Comparison of ENCODE assay signal across 12 cellular contexts in the genomic region with DNA sequence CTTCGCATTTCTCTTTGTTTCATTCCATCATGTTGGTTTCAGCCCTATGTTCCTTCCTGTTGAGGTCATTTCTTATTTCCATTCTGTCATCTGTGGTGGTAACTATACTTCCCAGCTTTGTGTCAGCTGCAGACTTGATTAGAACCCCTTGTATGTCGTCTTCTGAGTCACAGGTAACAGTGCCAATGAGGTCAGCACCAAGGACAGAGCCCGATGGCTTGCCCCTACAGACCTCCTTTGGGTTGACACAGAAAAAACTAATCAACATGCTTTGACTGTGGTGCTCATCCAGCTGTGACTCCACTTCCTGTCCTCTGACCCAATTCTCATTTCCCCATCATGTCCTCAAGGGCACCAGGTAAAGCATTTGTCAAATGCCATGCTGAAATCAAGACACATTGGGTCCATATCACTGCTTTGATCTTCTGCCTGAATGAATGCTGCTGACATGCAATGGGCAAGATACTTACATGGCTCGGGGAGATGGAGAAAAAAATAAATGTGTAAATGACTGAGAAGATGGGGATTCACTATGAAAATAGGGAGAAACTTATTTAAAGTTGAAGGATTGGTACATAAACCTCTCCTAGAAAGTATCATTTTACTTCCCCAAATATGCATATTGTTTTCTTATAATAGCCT. TPM values are rescaled to one million over a fixed set of nuclear protein-coding genes. Genes with fewer than 3 reads are reported as not detected.
DNase-seq lines count a peak whose midpoint lies in the region; ATAC-seq and TF ChIP-seq lines count a peak whose summit lies in the region.
"Had no signal": no experiment of that assay in that cellular context is flagged by ENCODE, and none has a peak within 500 bp of the region (broad histone marks: within the 10 kb centered on the region; RNA-seq: fewer than 3 reads in every experiment).

No MANE protein-coding gene starts in this region.

- TF ChIP-seq RAD21 in SK-N-SH (IDR thresholded peaks at IDR 0.05; ENCODE audit: low read length), result no peak

- H3K79me2 ChIP-seq in SK-N-SH (ENCODE audit: insufficient read depth), result no peaks in the 10 kb centered on the region

- no peaks in the 10 kb centered on the region for H3K9me2 ChIP-seq in SK-N-SH

- H3K9me3 Mint-ChIP-seq in Calu3 (ENCODE audit: low read depth, unreplicated experiment), result no peaks in the 10 kb centered on the region

- H3K4me3 Mint-ChIP-seq in Calu3 (ENCODE audit: low read depth, unreplicated experiment), result no peak overlapping the region

- H3K36me3 Mint-ChIP-seq in Calu3 (ENCODE audit: insufficient read depth, unreplicated experiment), result no peaks in the 10 kb centered on the region

- DNase-seq in Calu3 (peak; percentile 42), SK-N-SH (no peak), germinal center (ENCODE audit: low spot score) (peak; percentile 27)
- DNase-seq in central memory CD4-positive, alpha-beta T cell, result no peak
- DNase-seq: GM23248, NCI-H1048 had no signal

- BruUV-seq in Calu3 (replicated peaks; lab: Mats Ljungman, UMichigan), result no TSS peak

- H3K4me1 Mint-ChIP-seq in Calu3 (ENCODE audit: low read depth, unreplicated experiment), result peaks cover 8% of the 10 kb centered on the region

- no peaks in the 10 kb centered on the region for H3K36me3 ChIP-seq in SK-N-SH (replicated peaks in 1 of 2; ENCODE audit: control insufficient read depth in 1 of 2, insufficient read depth in 2 of 2, low read length in 1 of 2)

- WGBS in SK-N-SH (ENCODE audit: low lambda C conversion rate), result 34% methylated on average over 4 of the region's 4 CpGs

- no peaks in the 10 kb centered on the region for H3F3A ChIP-seq in SK-N-SH (replicated peaks; ENCODE audit: insufficient read depth)

- H4K20me1 ChIP-seq in SK-N-SH (ENCODE audit: insufficient read depth), result no peaks in the 10 kb centered on the region

- H3K4me2 ChIP-seq in SK-N-SH, result no peak overlapping the region
- H3K4me2 ChIP-seq: smooth muscle cell had no signal

- TF ChIP-seq CTCF in Calu3 (IDR thresholded peaks at IDR 0.05; ENCODE audit: unreplicated experiment) (no peak), SK-N-SH (IDR thresholded peaks at IDR 0.05) (no peak)

- H2AFZ ChIP-seq in SK-N-SH (ENCODE audit: low read depth), result no peak overlapping the region
- H2AFZ ChIP-seq: GM23248 had no signal

- H3K27me3 Mint-ChIP-seq in Calu3 (ENCODE audit: unreplicated experiment), result peaks cover 58% of the 10 kb centered on the region

- POLR2A ChIA-PET in SK-N-SH (lab: Yijun Ruan, JAX), result no interaction called here

- H3K9ac ChIP-seq in SK-N-SH, result no peak overlapping the region
- H3K9ac ChIP-seq: GM23248 had no signal

- no peak for TF ChIP-seq EP300 in SK-N-SH (IDR thresholded peaks at IDR 0.05; ENCODE audit: borderline replicate concordance in 1 of 2, low read depth in 1 of 2, low read length in 1 of 2)

- no peak overlapping the region for H3K4me3 ChIP-seq in SK-N-SH (ENCODE audit: low read depth in 2 of 2, low read length in 1 of 2)
- H3K4me3 ChIP-seq: GM23248, smooth muscle cell had no signal

- H3K27ac Mint-ChIP-seq in Calu3 (ENCODE audit: unreplicated experiment), result no peak overlapping the region

- ATAC-seq in GM19438 (IDR thresholded peaks at IDR 0.05; ENCODE audit: low read depth, unreplicated experiment) (peak; percentile 43), GM21526 (IDR thresholded peaks at IDR 0.05; ENCODE audit: low FRiP score, unreplicated experiment) (no peak), HG03108 (IDR thresholded peaks at IDR 0.05; ENCODE audit: unreplicated experiment) (no peak), HG03378 (IDR thresholded peaks at IDR 0.05; ENCODE audit: unreplicated experiment) (no peak)

- CTCF ChIA-PET in Calu3 (lab: Charles Lee) (no interaction called here), SK-N-SH (lab: Yijun Ruan, JAX) (interaction anchor here (1.7 to 7.7 kb wide), 4 partner anchors 9 to 141 kb away, joined by 4 to 49 read pairs (median 10); no protein-coding TSS in a partner anchor)

- no peaks in the 10 kb centered on the region for H3K27me3 ChIP-seq in SK-N-SH (ENCODE audit: insufficient read depth)

- no peaks in the 10 kb centered on the region for H3K9me3 ChIP-seq in SK-N-SH

- intact Hi-C loops in Calu3 (cut with micrococcal nuclease; ENCODE audit: unreplicated experiment), result no loop called here

- H3K4me1 ChIP-seq in SK-N-SH (ENCODE audit: control insufficient read depth in 1 of 2, insufficient read depth in 2 of 2, low read depth in 1 of 2, low read length in 1 of 2), result no peaks in the 10 kb centered on the region; a peak in 1 of 4 replicates

- no peak overlapping the region for H3K27ac ChIP-seq in SK-N-SH (ENCODE audit: low read depth in 2 of 2, low read length in 1 of 2)
- H3K27ac ChIP-seq: GM23248 had no signal

TF ChIP-seq in SK-N-SH, 30 proteins besides CTCF, POLR2A, EP300 and RAD21:
- TF ChIP-seq, protein P1, sequence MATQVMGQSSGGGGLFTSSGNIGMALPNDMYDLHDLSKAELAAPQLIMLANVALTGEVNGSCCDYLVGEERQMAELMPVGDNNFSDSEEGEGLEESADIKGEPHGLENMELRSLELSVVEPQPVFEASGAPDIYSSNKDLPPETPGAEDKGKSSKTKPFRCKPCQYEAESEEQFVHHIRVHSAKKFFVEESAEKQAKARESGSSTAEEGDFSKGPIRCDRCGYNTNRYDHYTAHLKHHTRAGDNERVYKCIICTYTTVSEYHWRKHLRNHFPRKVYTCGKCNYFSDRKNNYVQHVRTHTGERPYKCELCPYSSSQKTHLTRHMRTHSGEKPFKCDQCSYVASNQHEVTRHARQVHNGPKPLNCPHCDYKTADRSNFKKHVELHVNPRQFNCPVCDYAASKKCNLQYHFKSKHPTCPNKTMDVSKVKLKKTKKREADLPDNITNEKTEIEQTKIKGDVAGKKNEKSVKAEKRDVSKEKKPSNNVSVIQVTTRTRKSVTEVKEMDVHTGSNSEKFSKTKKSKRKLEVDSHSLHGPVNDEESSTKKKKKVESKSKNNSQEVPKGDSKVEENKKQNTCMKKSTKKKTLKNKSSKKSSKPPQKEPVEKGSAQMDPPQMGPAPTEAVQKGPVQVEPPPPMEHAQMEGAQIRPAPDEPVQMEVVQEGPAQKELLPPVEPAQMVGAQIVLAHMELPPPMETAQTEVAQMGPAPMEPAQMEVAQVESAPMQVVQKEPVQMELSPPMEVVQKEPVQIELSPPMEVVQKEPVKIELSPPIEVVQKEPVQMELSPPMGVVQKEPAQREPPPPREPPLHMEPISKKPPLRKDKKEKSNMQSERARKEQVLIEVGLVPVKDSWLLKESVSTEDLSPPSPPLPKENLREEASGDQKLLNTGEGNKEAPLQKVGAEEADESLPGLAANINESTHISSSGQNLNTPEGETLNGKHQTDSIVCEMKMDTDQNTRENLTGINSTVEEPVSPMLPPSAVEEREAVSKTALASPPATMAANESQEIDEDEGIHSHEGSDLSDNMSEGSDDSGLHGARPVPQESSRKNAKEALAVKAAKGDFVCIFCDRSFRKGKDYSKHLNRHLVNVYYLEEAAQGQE (IDR thresholded peaks at IDR 0.05; ENCODE audit: low read depth, low read length), result peak; percentile 95
- TF ChIP-seq RCOR1 (IDR thresholded peaks at IDR 0.05; ENCODE audit: low read length), result no peak

RNA-seq across cellular contexts. Expression of gene CRTAC1, which starts 25.6 kb away (rescaled TPM):
- not detected in 2 replicates for total RNA-seq in Calu3 (2022)
- 0.05 and 0.18 TPM in 2 replicates for polyA plus RNA-seq in SK-N-SH (2012; rRNA removed)
- polyA plus RNA-seq in SK-N-SH (2012; cell fraction: cytosol; rRNA removed), result 0.13 and 0.26 TPM in 2 replicates
- polyA plus RNA-seq in SK-N-SH (2012; cell fraction: nucleus; rRNA removed), result 0.37 and 0.40 TPM in 2 replicates
- total RNA-seq: GM23248; T-helper 1 cell treated with Interleukin-12 subunit alpha and Interleukin-12 subunit beta and Interleukin-4 antibody, amounts not matched to agents 30 ng/mL and 1 ng/mL, for 36 hours had no signal
- polyA plus RNA-seq: GM23248 had no signal

Comparison
In these comparisons a context has a peak if more than half of its experiments do, and no peak if none do; other contexts are left out.
1. DNase-seq: peak in Calu3 (single experiment) and germinal center (single experiment); none in SK-N-SH (single experiment) and central memory CD4-positive, alpha-beta T cell (single experiment).